ENCODE assay signal across 8 cellular contexts in the genomic region with DNA sequence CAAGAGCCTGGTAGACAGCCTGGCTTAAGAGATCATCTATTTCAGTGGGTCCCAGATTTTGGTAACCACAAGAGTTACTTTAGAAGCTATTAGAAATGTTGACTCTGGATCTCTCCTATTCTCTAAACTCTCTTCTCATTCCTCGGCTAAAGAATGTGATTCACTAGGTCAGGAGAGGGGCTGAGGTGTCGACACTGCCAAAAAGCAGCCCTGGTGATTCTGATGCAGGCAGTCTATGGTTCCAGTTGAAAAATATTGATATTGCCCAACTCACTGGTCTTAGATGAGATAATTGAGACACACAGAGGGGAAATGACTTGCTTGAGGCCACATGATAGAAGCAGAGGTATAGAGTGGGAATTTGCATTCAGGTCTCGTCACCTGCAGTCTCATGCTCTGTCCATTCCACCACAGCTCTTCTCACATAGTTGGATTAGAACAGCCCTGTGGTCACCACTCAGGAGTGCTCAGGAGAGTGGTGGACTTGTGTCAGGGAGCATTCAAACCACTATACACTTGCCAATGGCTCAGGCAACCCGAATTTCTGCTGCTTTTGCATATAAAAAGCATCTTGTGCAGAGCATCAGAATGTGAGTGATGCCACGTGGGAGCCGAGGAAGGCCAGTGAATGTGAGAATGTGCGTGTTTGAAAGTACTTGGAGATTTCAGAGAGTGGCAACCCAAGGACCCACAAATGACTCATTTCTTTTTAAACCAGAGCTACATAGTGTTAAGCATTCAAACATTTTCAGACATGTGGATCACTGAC.
A peak's percentile ranks its signal among the peaks of the same experiment; 100 is the strongest.
DNase-seq lines count a peak whose midpoint lies in the region; ATAC-seq, FAIRE-seq and TF ChIP-seq lines count a peak whose summit lies in the region.

No MANE protein-coding gene starts in this region.

- peaks cover 4% of the 10 kb centered on the region for H3K36me3 Mint-ChIP-seq in activated T-cell treated with anti-CD3 and anti-CD28 coated beads, Interleukin-2, amount 50 U/mL, for 4 hours (ENCODE audit: insufficient read depth)

- H3K4me3 Mint-ChIP-seq in activated T-cell treated with anti-CD3 and anti-CD28 coated beads, Interleukin-2, amount 50 U/mL, for 4 hours, result peak overlapping the region; percentile 29

- ATAC-seq in activated T-cell treated with anti-CD3 and anti-CD28 coated beads, Interleukin-2, amount 50 U/mL, for 4 hours, result peak; percentile 78 to 79
- ATAC-seq in GM21723 (IDR thresholded peaks at IDR 0.05; ENCODE audit: unreplicated experiment), result no peak

- TF ChIP-seq CTCF in GM10266 (IDR thresholded peaks at IDR 0.05; ENCODE audit: control insufficient read depth, insufficient read depth, low read depth, missing control alignments), result no peak

- no peaks in the 10 kb centered on the region for H3K27me3 Mint-ChIP-seq in activated T-cell treated with anti-CD3 and anti-CD28 coated beads, Interleukin-2, amount 50 U/mL, for 4 hours (ENCODE audit: low read depth)

- peak; percentile 46 for DNase-seq in activated T-cell treated with anti-CD3 and anti-CD28 coated beads for 48 hours (ENCODE audit: low read depth)
- DNase-seq in activated T-cell treated with anti-CD3 and anti-CD28 coated beads, Interleukin-2, amount 50 U/mL, for 1 hour, result no peak
- peak; percentile 20 for DNase-seq in activated T-cell treated with anti-CD3 and anti-CD28 coated beads, Interleukin-2, amount 50 U/mL, for 4 hours
- peak; percentile 94 for DNase-seq in glomerular visceral epithelial cell (ENCODE audit: extremely low spot score)
- DNase-seq in urothelium cell line (ENCODE audit: low spot score), result peak; percentile 35
- no peak for DNase-seq in KBM-7
- no peak for DNase-seq in GM10266 (ENCODE audit: extremely low spot score)

- peaks cover 73% of the 10 kb centered on the region for H3K4me1 Mint-ChIP-seq in activated T-cell treated with anti-CD3 and anti-CD28 coated beads, Interleukin-2, amount 50 U/mL, for 4 hours (ENCODE audit: low read depth)

- no peak for FAIRE-seq in urothelium cell line (lab: Jason Lieb, UNC)

- in situ Hi-C loops in KBM-7 (cut with MboI; ENCODE audit: low pct_unique_long_range_greater_than_20kb, low sequenced_read_pairs), result loop anchor here (25.0 kb wide), 1 partner anchor 315 kb away; no protein-coding TSS in a partner anchor

- peaks cover 22% of the 10 kb centered on the region for H3K9me3 Mint-ChIP-seq in activated T-cell treated with anti-CD3 and anti-CD28 coated beads, Interleukin-2, amount 50 U/mL, for 4 hours

Comparison
In these comparisons a context has a peak if more than half of its experiments do, and no peak if none do; other contexts are left out.
1. DNase-seq: peak in activated T-cell treated with anti-CD3 and anti-CD28 coated beads for 48 hours (single experiment), activated T-cell treated with anti-CD3 and anti-CD28 coated beads, Interleukin-2, amount 50 U/mL, for 4 hours (single experiment), glomerular visceral epithelial cell (single experiment) and urothelium cell line (single experiment); none in activated T-cell treated with anti-CD3 and anti-CD28 coated beads, Interleukin-2, amount 50 U/mL, for 1 hour (single experiment), KBM-7 (single experiment) and GM10266 (single experiment).